Comparison of ENCODE assay signal across 14 cellular contexts in the genomic region with DNA sequence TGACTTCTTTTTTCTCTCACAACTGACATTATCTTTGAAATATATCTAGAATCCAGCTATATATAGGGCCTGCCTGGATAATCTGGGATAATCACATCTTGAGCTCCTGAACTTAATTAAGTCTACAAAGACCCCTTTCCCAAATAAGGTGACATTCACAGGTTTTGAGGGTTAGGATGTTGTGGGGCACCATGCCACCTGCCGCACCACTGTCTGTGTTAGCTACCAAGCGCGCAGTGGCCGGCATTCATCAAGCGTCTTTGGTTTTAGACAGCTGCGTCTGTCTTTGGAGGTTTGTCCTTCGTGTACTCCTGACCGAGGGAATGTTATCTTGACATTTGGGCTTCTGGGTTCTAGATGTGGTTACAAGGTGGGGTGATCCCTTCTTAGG. TPM values are rescaled to one million over a fixed set of nuclear protein-coding genes. Genes with fewer than 3 reads are reported as not detected.
A peak's percentile ranks its signal among the peaks of the same experiment; 100 is the strongest.
DNase-seq lines count a peak whose midpoint lies in the region; ATAC-seq and TF ChIP-seq lines count a peak whose summit lies in the region.
"Had no signal": no experiment of that assay in that cellular context is flagged by ENCODE, and none has a peak within 500 bp of the region (broad histone marks: within the 10 kb centered on the region; RNA-seq: fewer than 3 reads in every experiment).

No MANE protein-coding gene starts in this region.

- no peak for ATAC-seq in activated CD4-positive, alpha-beta T cell treated with anti-CD3 and anti-CD28 coated beads for 36 hours
- ATAC-seq in CD8-positive, alpha-beta T cell = no peak
- no peak for ATAC-seq in activated naive CD4-positive, alpha-beta T cell treated with anti-CD3 and anti-CD28 coated beads, Interleukin-2, amount 50 U/mL, for 72 hours
- ATAC-seq in naive thymus-derived CD8-positive, alpha-beta T cell = no peak
- no peak for ATAC-seq in activated CD4-positive, CD25-positive, alpha-beta regulatory T cell treated with anti-CD3 and anti-CD28 coated beads, Interleukin-2, amount 50 U/mL, for 24 hours

- no peak overlapping the region for H3K4me3 ChIP-seq in CD8-positive, alpha-beta T cell (ENCODE audit: low read depth, low read length)
- H3K4me3 ChIP-seq: adrenal gland, neural progenitor cell had no signal

- H3K27ac ChIP-seq in CD8-positive, alpha-beta T cell (ENCODE audit: low read depth, low read length) = no peak overlapping the region
- H3K27ac ChIP-seq: neural progenitor cell had no signal

- CTCF ChIA-PET in activated CD4-positive, alpha-beta T cell treated with anti-CD3 and anti-CD28 coated beads for 36 hours (lab: Charles Lee) = interaction anchor here (0.6 to 1.1 kb wide), 4 partner anchors 31 to 93 kb away, joined by 3 to 4 read pairs (median 4); no protein-coding TSS in a partner anchor
- CTCF ChIA-PET in CD8-positive, alpha-beta T cell (lab: Charles Lee) = no interaction called here

- POLR2A ChIA-PET in activated CD4-positive, alpha-beta T cell treated with anti-CD3 and anti-CD28 coated beads for 36 hours (lab: Charles Lee) = interaction anchor here (0.7 to 1.1 kb wide), 3 partner anchors 32 to 67 kb away, joined by 3 to 4 read pairs (median 3); no protein-coding TSS in a partner anchor
- POLR2A ChIA-PET in CD8-positive, alpha-beta T cell (lab: Charles Lee) = interaction anchor here (0.8 to 1.6 kb wide), 2 partner anchors 8 to 64 kb away, joined by 3 read pairs; a partner anchor contains a TSS
- POLR2A ChIA-PET in naive thymus-derived CD8-positive, alpha-beta T cell (lab: Charles Lee) = interaction anchor here (1.1 kb wide), 1 partner anchor 274 kb away, joined by 6 read pairs; no protein-coding TSS in a partner anchor

- DNase-seq in activated CD4-positive, alpha-beta T cell treated with anti-CD3 and anti-CD28 coated beads for 36 hours = no peak
- DNase-seq in activated CD4-positive, alpha-beta T cell treated with anti-CD3 and anti-CD28 coated beads for 4 hours = no peak
- no peak for DNase-seq in CD8-positive, alpha-beta T cell
- DNase-seq in activated naive CD4-positive, alpha-beta T cell treated with anti-CD3 and anti-CD28 coated beads, Interleukin-2, amount 50 U/mL, for 72 hours (ENCODE audit: low spot score in 2 of 2) = no peak
- no peak for DNase-seq in naive thymus-derived CD8-positive, alpha-beta T cell
- DNase-seq in activated gamma-delta T cell treated with Interleukin-2 at 50 U/mL for 16 hours (no peak), middle frontal gyrus (ENCODE audit: extremely low spot score, low spot score) (no peak)
- DNase-seq: Karpas-422; NCI-H69; stimulated activated CD4-positive, alpha-beta T cell treated with anti-CD3 and anti-CD28 coated beads, Interleukin-12 subunit alpha, Interleukin-12 subunit beta, amount 100 ng/mL, for 4 hours had no signal

- H3K9me3 ChIP-seq in CD8-positive, alpha-beta T cell (ENCODE audit: low read length) = no peaks in the 10 kb centered on the region
- H3K9me3 ChIP-seq: adrenal gland had no signal

- no peaks in the 10 kb centered on the region for H3K27me3 ChIP-seq in CD8-positive, alpha-beta T cell (ENCODE audit: insufficient read depth, low read length)
- H3K27me3 ChIP-seq: adrenal gland, neural progenitor cell had no signal

- no peaks in the 10 kb centered on the region for H3K27me3 Mint-ChIP-seq in activated CD4-positive, alpha-beta T cell treated with anti-CD3 and anti-CD28 coated beads for 36 hours
- H3K27me3 Mint-ChIP-seq in CD8-positive, alpha-beta T cell (ENCODE audit: low read depth) = no peaks in the 10 kb centered on the region
- no peaks in the 10 kb centered on the region for H3K27me3 Mint-ChIP-seq in naive thymus-derived CD8-positive, alpha-beta T cell
- H3K27me3 Mint-ChIP-seq: type B pancreatic cell had no signal

- peak overlapping the region; percentile 69 for H3K27ac Mint-ChIP-seq in activated CD4-positive, alpha-beta T cell treated with anti-CD3 and anti-CD28 coated beads for 36 hours
- H3K27ac Mint-ChIP-seq in CD8-positive, alpha-beta T cell = peak overlapping the region; percentile 84
- H3K27ac Mint-ChIP-seq in activated naive CD4-positive, alpha-beta T cell treated with anti-CD3 and anti-CD28 coated beads, Interleukin-2, amount 50 U/mL, for 72 hours = peak overlapping the region; percentile 41 to 96
- H3K27ac Mint-ChIP-seq in naive thymus-derived CD8-positive, alpha-beta T cell = peak overlapping the region; percentile 64 to 93 (median 84)
- H3K27ac Mint-ChIP-seq: neural progenitor cell, type B pancreatic cell had no signal

- H3K4me3 Mint-ChIP-seq in activated CD4-positive, alpha-beta T cell treated with anti-CD3 and anti-CD28 coated beads for 36 hours = no peak overlapping the region
- no peak overlapping the region for H3K4me3 Mint-ChIP-seq in CD8-positive, alpha-beta T cell
- H3K4me3 Mint-ChIP-seq in naive thymus-derived CD8-positive, alpha-beta T cell = peak overlapping the region; percentile 12 to 80 (median 65)
- H3K4me3 Mint-ChIP-seq: neural progenitor cell, type B pancreatic cell had no signal

- peaks cover 87% of the 10 kb centered on the region for H3K4me1 ChIP-seq in CD8-positive, alpha-beta T cell (ENCODE audit: insufficient read depth, low read length)

- H3K36me3 ChIP-seq in CD8-positive, alpha-beta T cell (ENCODE audit: insufficient read depth, low read length) = no peaks in the 10 kb centered on the region
- H3K36me3 ChIP-seq: adrenal gland, neural progenitor cell had no signal

- intact Hi-C loops in activated CD4-positive, alpha-beta T cell treated with anti-CD3 and anti-CD28 coated beads for 36 hours (cut with DNase I, micrococcal nuclease) = loop anchor here in 1 of 2 experiments (10.0 kb wide), 1 partner anchor 905 kb away; a partner anchor contains a TSS
- intact Hi-C loops in CD8-positive, alpha-beta T cell (cut with DNase I, micrococcal nuclease) = no loop called here

- no peak for TF ChIP-seq CTCF in CD8-positive, alpha-beta T cell (IDR thresholded peaks at IDR 0.05)

- H3K36me3 Mint-ChIP-seq in activated CD4-positive, alpha-beta T cell treated with anti-CD3 and anti-CD28 coated beads for 36 hours (ENCODE audit: low read depth) = peaks cover 11% of the 10 kb centered on the region
- H3K36me3 Mint-ChIP-seq in CD8-positive, alpha-beta T cell = peaks cover 6% of the 10 kb centered on the region
- H3K36me3 Mint-ChIP-seq in activated naive CD4-positive, alpha-beta T cell treated with anti-CD3 and anti-CD28 coated beads, Interleukin-2, amount 50 U/mL, for 72 hours = peaks cover 0 to 10% of the 10 kb centered on the region in 2 donors
- peaks cover 0 to 3% (median 0%) of the 10 kb centered on the region in 3 donors for H3K36me3 Mint-ChIP-seq in naive thymus-derived CD8-positive, alpha-beta T cell
- H3K36me3 Mint-ChIP-seq: neural progenitor cell, type B pancreatic cell had no signal

- peaks cover 86% of the 10 kb centered on the region for H3K4me1 Mint-ChIP-seq in activated CD4-positive, alpha-beta T cell treated with anti-CD3 and anti-CD28 coated beads for 36 hours
- peaks cover 84% of the 10 kb centered on the region for H3K4me1 Mint-ChIP-seq in CD8-positive, alpha-beta T cell (ENCODE audit: low read depth)
- peaks cover 31 to 93% (median 86%) of the 10 kb centered on the region in 4 donors for H3K4me1 Mint-ChIP-seq in naive thymus-derived CD8-positive, alpha-beta T cell

- H3K9me3 Mint-ChIP-seq in activated CD4-positive, alpha-beta T cell treated with anti-CD3 and anti-CD28 coated beads for 36 hours (ENCODE audit: low read depth) = no peaks in the 10 kb centered on the region
- H3K9me3 Mint-ChIP-seq in CD8-positive, alpha-beta T cell = no peaks in the 10 kb centered on the region
- no peaks in the 10 kb centered on the region for H3K9me3 Mint-ChIP-seq in activated naive CD4-positive, alpha-beta T cell treated with anti-CD3 and anti-CD28 coated beads, Interleukin-2, amount 50 U/mL, for 72 hours
- H3K9me3 Mint-ChIP-seq in naive thymus-derived CD8-positive, alpha-beta T cell = no peaks in the 10 kb centered on the region
- H3K9me3 Mint-ChIP-seq: neural progenitor cell, type B pancreatic cell had no signal

RNA-seq across cellular contexts. Expression of a gene that starts 7.5 kb away (rescaled TPM):
- total RNA-seq in activated CD4-positive, alpha-beta T cell treated with anti-CD3 and anti-CD28 coated beads for 36 hours = 10 to 100 TPM; 40.2 to 58.7 TPM
- 100 to 1,000 TPM; 128 to 130 TPM for total RNA-seq in CD8-positive, alpha-beta T cell
- total RNA-seq in activated naive CD4-positive, alpha-beta T cell treated with anti-CD3 and anti-CD28 coated beads, Interleukin-2, amount 50 U/mL, for 72 hours = 10 to 100 TPM; 49.2 to 59.5 TPM
- 100 to 1,000 TPM in 1 of 2 experiments, 10 to 100 TPM in 1; 97.3 to 107 TPM for total RNA-seq in naive thymus-derived CD8-positive, alpha-beta T cell
- 10 to 100 TPM; 17.7 to 33.1 (median 22.8) TPM for polyA plus RNA-seq in naive thymus-derived CD8-positive, alpha-beta T cell

Comparison
In these comparisons a context has a peak if more than half of its experiments do, and no peak if none do; other contexts are left out.
1. H3K4me3 Mint-ChIP-seq: peak in naive thymus-derived CD8-positive, alpha-beta T cell (10 of 10); none in activated CD4-positive, alpha-beta T cell treated with anti-CD3 and anti-CD28 coated beads for 36 hours (single experiment) and CD8-positive, alpha-beta T cell (single experiment).
2. Peak in every context shown above with its lines, with median percentiles within 50 percentile points of each other: H3K27ac Mint-ChIP-seq.